1 cellular context compared by ENCODE assay signal in the genomic region with DNA sequence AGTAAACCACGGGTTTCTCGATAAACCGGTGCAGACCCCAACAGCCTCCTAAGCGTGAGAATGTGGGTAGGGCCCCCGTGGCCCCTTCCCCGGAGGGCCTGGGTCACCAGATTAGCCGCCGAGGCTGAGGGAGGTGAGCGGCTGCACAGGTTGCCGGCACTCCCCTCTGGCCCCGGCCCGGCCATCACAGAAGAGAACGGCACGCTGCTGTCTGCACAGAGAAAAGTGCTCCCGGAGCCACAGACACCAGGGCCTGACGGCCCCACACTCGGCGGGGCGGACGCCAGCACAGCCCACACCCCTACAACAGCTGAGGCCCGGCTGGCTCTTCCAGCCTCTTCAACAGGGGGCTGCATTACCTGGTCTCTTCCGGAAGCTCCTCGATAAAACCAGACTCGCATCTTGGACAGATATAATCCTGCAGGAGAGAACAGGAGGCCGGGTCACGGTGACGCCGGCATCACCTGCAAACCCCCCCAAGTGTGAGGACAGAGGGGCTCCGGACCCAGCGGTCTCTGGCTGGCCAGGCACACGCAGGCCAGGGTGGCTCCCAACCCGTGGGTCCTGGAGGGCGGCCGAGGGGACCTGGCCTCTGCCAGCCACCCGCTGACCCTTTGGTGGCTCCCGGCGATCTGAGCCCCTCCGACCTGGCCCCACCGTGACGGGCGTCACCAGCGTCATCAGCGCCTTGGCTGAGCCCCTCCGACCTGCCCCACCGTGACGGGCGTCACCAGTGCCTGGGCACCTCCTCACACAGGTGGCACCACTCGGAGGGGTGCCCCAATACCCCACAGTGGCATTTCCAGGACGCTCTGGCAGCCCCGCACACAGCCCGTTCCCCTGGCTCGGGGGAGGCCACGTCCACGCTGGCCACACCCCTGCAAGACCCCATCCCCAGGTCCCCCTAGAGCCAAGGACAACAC.
TF ChIP-seq lines count a peak whose summit lies in the region.

No MANE protein-coding gene starts in this region.

TF ChIP-seq in K562, 482 proteins besides CTCF, POLR2A, EP300 and RAD21:
- TF ChIP-seq HNRNPL (IDR thresholded peaks at IDR 0.05; ENCODE audit: low read depth, low read length), result 0 out of 2 replicates have a peak, but pooled peaks have one; percentile 30
- TF ChIP-seq ZNF140 (CRISPR knock-in tag; IDR thresholded peaks at IDR 0.05), result no peak
- TF ChIP-seq POLR2G (IDR thresholded peaks at IDR 0.05; ENCODE audit: low read depth, low read length), result peak; percentile 10; the same call in 1 of the 2 replicates
- peak; percentile 31 for TF ChIP-seq RBM22 (IDR thresholded peaks at IDR 0.05; ENCODE audit: low read depth, low read length, poor library complexity, severe bottlenecking)
- TF ChIP-seq RNF2 (IDR thresholded peaks at IDR 0.05), result no peak
